Comparison of ENCODE assay signal across 1 cellular context in genomic region chrX:19193584-19193983, GRCh38.
TF ChIP-seq lines count a peak whose summit lies in the region.

No MANE protein-coding gene starts in this region.

TF ChIP-seq in H1, 55 proteins besides CTCF, POLR2A, EP300 and RAD21:
- no peak for TF ChIP-seq ZNF274 (IDR thresholded peaks at IDR 0.05; ENCODE audit: borderline replicate concordance, extremely low read depth, low read length)
- no peak for TF ChIP-seq CHD2 (IDR thresholded peaks at IDR 0.05; ENCODE audit: low read length)
- TF ChIP-seq CBX5 (IDR thresholded peaks at IDR 0.05; ENCODE audit: low read depth, low read length): no peak
- no peak for TF ChIP-seq TAF7 (optimal IDR thresholded peaks at IDR 0.05; ENCODE audit: borderline replicate concordance, low read depth, low read length)
